In genomic region chr11:75347781-75348613, GRCh38 we compare ENCODE assay signal across 8 cellular contexts. TPM values are rescaled to one million over a fixed set of nuclear protein-coding genes. Genes with fewer than 3 reads are reported as not detected.
DNase-seq lines count a peak whose midpoint lies in the region; ATAC-seq and TF ChIP-seq lines count a peak whose summit lies in the region.

No MANE protein-coding gene starts in this region.

- no peak overlapping the region for H3K4me3 Mint-ChIP-seq in activated CD8-positive, alpha-beta memory T cell treated with anti-CD3 and anti-CD28 coated beads, Interleukin-2, amount 10 ng/mL, durations not matched to agents 7 days and 5 days
- no peak overlapping the region for H3K4me3 Mint-ChIP-seq in activated CD8-positive, alpha-beta T cell treated with anti-CD3 and anti-CD28 coated beads for 36 hours
- H3K4me3 Mint-ChIP-seq in immature natural killer cell: peak overlapping the region; percentile 58 to 97 (median 93)

- DNase-seq in activated CD8-positive, alpha-beta memory T cell treated with anti-CD3 and anti-CD28 coated beads, Interleukin-2, amount 10 ng/mL, durations not matched to agents 7 days and 5 days: no peak
- DNase-seq in activated CD8-positive, alpha-beta memory T cell treated with anti-CD3 and anti-CD28 coated beads, Interleukin-2, amount 50 U/mL, for 48 hours: no peak
- DNase-seq in activated CD8-positive, alpha-beta T cell treated with anti-CD3 and anti-CD28 coated beads for 36 hours: no peak
- no peak for DNase-seq in immature natural killer cell
- peak; percentile 45 to 74 for DNase-seq in tibial artery
- no peak for DNase-seq in NAMALWA (ENCODE audit: low spot score)
- no peak for DNase-seq in NCI-H1105 treated with DMSO at 0.1 percent for 48 hours (lab: John Stamatoyannopoulos, UW)

- POLR2A ChIA-PET in activated CD8-positive, alpha-beta T cell treated with anti-CD3 and anti-CD28 coated beads for 36 hours (lab: Charles Lee): interaction anchor here (1.0 to 1.2 kb wide), 2 partner anchors 9 to 10 kb away, joined by 3 read pairs; no protein-coding TSS in a partner anchor

- CTCF ChIA-PET in activated CD8-positive, alpha-beta memory T cell treated with anti-CD3 and anti-CD28 coated beads, Interleukin-2, amount 10 ng/mL, durations not matched to agents 7 days and 5 days (lab: Charles Lee): no interaction called here
- CTCF ChIA-PET in activated CD8-positive, alpha-beta T cell treated with anti-CD3 and anti-CD28 coated beads for 36 hours (lab: Charles Lee): interaction anchor here (0.9 kb wide), 1 partner anchor 36 kb away, joined by 3 read pairs; no protein-coding TSS in a partner anchor

- H3K27me3 Mint-ChIP-seq in activated CD8-positive, alpha-beta memory T cell treated with anti-CD3 and anti-CD28 coated beads, Interleukin-2, amount 10 ng/mL, durations not matched to agents 7 days and 5 days: no peaks in the 10 kb centered on the region
- H3K27me3 Mint-ChIP-seq in activated CD8-positive, alpha-beta T cell treated with anti-CD3 and anti-CD28 coated beads for 36 hours: no peaks in the 10 kb centered on the region
- H3K27me3 Mint-ChIP-seq in immature natural killer cell (ENCODE audit: low read depth in 3 of 3): peaks cover 16 to 33% (median 23%) of the 10 kb centered on the region in 3 donors

- H3K4me3 ChIP-seq in tibial artery: no peak overlapping the region

- peak overlapping the region; percentile 43 to 55 for H3K27ac ChIP-seq in tibial artery

- no peaks in the 10 kb centered on the region for H3K36me3 Mint-ChIP-seq in activated CD8-positive, alpha-beta memory T cell treated with anti-CD3 and anti-CD28 coated beads, Interleukin-2, amount 10 ng/mL, durations not matched to agents 7 days and 5 days
- H3K36me3 Mint-ChIP-seq in activated CD8-positive, alpha-beta T cell treated with anti-CD3 and anti-CD28 coated beads for 36 hours (ENCODE audit: low read depth): no peaks in the 10 kb centered on the region
- peaks cover 0 to 4% (median 3%) of the 10 kb centered on the region in 3 donors for H3K36me3 Mint-ChIP-seq in immature natural killer cell

- no peak for TF ChIP-seq CTCF in activated CD8-positive, alpha-beta T cell treated with anti-CD3 and anti-CD28 coated beads for 36 hours (IDR thresholded peaks at IDR 0.05)
- no peak for TF ChIP-seq CTCF in tibial artery (IDR thresholded peaks at IDR 0.05)

- peak overlapping the region; percentile 18 for H3K27ac Mint-ChIP-seq in activated CD8-positive, alpha-beta memory T cell treated with anti-CD3 and anti-CD28 coated beads, Interleukin-2, amount 10 ng/mL, durations not matched to agents 7 days and 5 days
- peak overlapping the region; percentile 30 for H3K27ac Mint-ChIP-seq in activated CD8-positive, alpha-beta T cell treated with anti-CD3 and anti-CD28 coated beads for 36 hours
- peak overlapping the region; percentile 81 to 94 (median 88) for H3K27ac Mint-ChIP-seq in immature natural killer cell

- no peaks in the 10 kb centered on the region for H3K9me3 Mint-ChIP-seq in activated CD8-positive, alpha-beta memory T cell treated with anti-CD3 and anti-CD28 coated beads, Interleukin-2, amount 10 ng/mL, durations not matched to agents 7 days and 5 days (ENCODE audit: low read depth)
- H3K9me3 Mint-ChIP-seq in activated CD8-positive, alpha-beta T cell treated with anti-CD3 and anti-CD28 coated beads for 36 hours: no peaks in the 10 kb centered on the region
- H3K9me3 Mint-ChIP-seq in immature natural killer cell: no peaks in the 10 kb centered on the region

- peaks cover 69% of the 10 kb centered on the region for H3K4me1 Mint-ChIP-seq in activated CD8-positive, alpha-beta memory T cell treated with anti-CD3 and anti-CD28 coated beads, Interleukin-2, amount 10 ng/mL, durations not matched to agents 7 days and 5 days
- peaks cover 80% of the 10 kb centered on the region for H3K4me1 Mint-ChIP-seq in activated CD8-positive, alpha-beta T cell treated with anti-CD3 and anti-CD28 coated beads for 36 hours (ENCODE audit: low read depth)
- H3K4me1 Mint-ChIP-seq in immature natural killer cell: peaks cover 90% of the 10 kb centered on the region in 2 donors

- no peaks in the 10 kb centered on the region for H3K36me3 ChIP-seq in tibial artery

- peaks cover 0 to 85% (median 35%) of the 10 kb centered on the region in 4 donors for H3K4me1 ChIP-seq in tibial artery

- intact Hi-C loops in activated CD8-positive, alpha-beta T cell treated with anti-CD3 and anti-CD28 coated beads for 36 hours (cut with micrococcal nuclease): no loop called here
- intact Hi-C loops in tibial artery (cut with DNase I; ENCODE audit: low total_unique reads): no loop called here

- no peaks in the 10 kb centered on the region for H3K9me3 ChIP-seq in tibial artery

- ATAC-seq in activated CD8-positive, alpha-beta memory T cell treated with anti-CD3 and anti-CD28 coated beads, Interleukin-2, amount 10 ng/mL, durations not matched to agents 7 days and 5 days: no peak
- no peak for ATAC-seq in activated CD8-positive, alpha-beta T cell treated with anti-CD3 and anti-CD28 coated beads for 36 hours
- no peak for ATAC-seq in HG03469 (IDR thresholded peaks at IDR 0.05; ENCODE audit: unreplicated experiment)

- H3K27me3 ChIP-seq in tibial artery: no peaks in the 10 kb centered on the region

RNA-seq across cellular contexts. Expression of gene ARRB1, which starts 3.5 kb away (rescaled TPM):
- 10 to 100 TPM; 42.6 to 69.3 TPM for total RNA-seq in activated CD8-positive, alpha-beta memory T cell treated with anti-CD3 and anti-CD28 coated beads, Interleukin-2, amount 10 ng/mL, durations not matched to agents 7 days and 5 days
- 10 to 100 TPM; 16.2 to 18.8 TPM for total RNA-seq in activated CD8-positive, alpha-beta T cell treated with anti-CD3 and anti-CD28 coated beads for 36 hours
- 10 to 100 TPM; 28.7 to 51.1 (median 41.5) TPM for polyA plus RNA-seq in immature natural killer cell

RNA-seq across cellular contexts. Expression of gene RPS3, which starts 51.3 kb away (rescaled TPM):
- total RNA-seq in activated CD8-positive, alpha-beta memory T cell treated with anti-CD3 and anti-CD28 coated beads, Interleukin-2, amount 10 ng/mL, durations not matched to agents 7 days and 5 days: 1,000 to 10,000 TPM; 2,848 to 3,262 TPM
- 1,000 to 10,000 TPM; 4,906 to 4,954 TPM for total RNA-seq in activated CD8-positive, alpha-beta T cell treated with anti-CD3 and anti-CD28 coated beads for 36 hours
- polyA plus RNA-seq in immature natural killer cell: 1,000 to 10,000 TPM; 2,605 to 4,768 (median 2,974) TPM

Comparison
In these comparisons a context has a peak if more than half of its experiments do, and no peak if none do; other contexts are left out.
1. DNase-seq: peak in tibial artery (2 of 2); none in activated CD8-positive, alpha-beta memory T cell treated with anti-CD3 and anti-CD28 coated beads, Interleukin-2, amount 10 ng/mL, durations not matched to agents 7 days and 5 days (single experiment), activated CD8-positive, alpha-beta memory T cell treated with anti-CD3 and anti-CD28 coated beads, Interleukin-2, amount 50 U/mL, for 48 hours (single experiment), activated CD8-positive, alpha-beta T cell treated with anti-CD3 and anti-CD28 coated beads for 36 hours (single experiment), immature natural killer cell (0 of 3), NAMALWA (single experiment) and NCI-H1105 treated with DMSO at 0.1 percent for 48 hours (single experiment).
2. H3K27ac Mint-ChIP-seq: peak in every context shown above with its lines; median percentile 88 in immature natural killer cell; 30 in activated CD8-positive, alpha-beta T cell treated with anti-CD3 and anti-CD28 coated beads for 36 hours; 18 in activated CD8-positive, alpha-beta memory T cell treated with anti-CD3 and anti-CD28 coated beads, Interleukin-2, amount 10 ng/mL, durations not matched to agents 7 days and 5 days.
3. H3K4me3 Mint-ChIP-seq: peak in immature natural killer cell (5 of 5); none in activated CD8-positive, alpha-beta memory T cell treated with anti-CD3 and anti-CD28 coated beads, Interleukin-2, amount 10 ng/mL, durations not matched to agents 7 days and 5 days (single experiment) and activated CD8-positive, alpha-beta T cell treated with anti-CD3 and anti-CD28 coated beads for 36 hours (single experiment).